In genomic region chr7:88826222-88826621, GRCh38 we compare ENCODE assay signal across 23 cellular contexts.
"Had no signal": no experiment of that assay in that cellular context is flagged by ENCODE, and none has a peak within 500 bp of the region (broad histone marks: within the 10 kb centered on the region; RNA-seq: fewer than 3 reads in every experiment).

No MANE protein-coding gene starts in this region.

- H3K4me3 ChIP-seq: heart left ventricle, testis, transverse colon had no signal

- H3K36me3 ChIP-seq: heart left ventricle, transverse colon had no signal

- ATAC-seq: activated CD8-positive, alpha-beta T cell treated with anti-CD3 and anti-CD28 coated beads for 36 hours; activated naive CD8-positive, alpha-beta T cell treated with anti-CD3 and anti-CD28 coated beads, Interleukin-2, amount 50 U/mL, for 24 hours; esophagus mucosa; heart left ventricle; left colon; right cardiac atrium; stimulated activated naive CD8-positive, alpha-beta T cell treated with anti-CD3 and anti-CD28 coated beads, Interleukin-15, Interleukin-2, amounts not matched to agents 100 U/mL and 50 U/mL, for 24 hours; WTC11 had no signal

- H3K27ac ChIP-seq: heart left ventricle, testis, transverse colon had no signal

- H3K9me3 ChIP-seq: heart left ventricle, testis, transverse colon had no signal

- H3K27me3 ChIP-seq: heart left ventricle, testis, transverse colon had no signal

- H3K4me1 ChIP-seq: heart left ventricle, testis, transverse colon had no signal

- DNase-seq: activated CD4-positive, alpha-beta T cell treated with anti-CD3 and anti-CD28 coated beads for 1 hour; activated CD4-positive, alpha-beta T cell treated with anti-CD3 and anti-CD28 coated beads, Interleukin-2, amount 50 U/mL, for 1 hour; activated CD8-positive, alpha-beta T cell treated with anti-CD3 and anti-CD28 coated beads for 36 hours; activated naive CD8-positive, alpha-beta T cell treated with anti-CD3 and anti-CD28 coated beads, Interleukin-2, amount 50 U/mL, for 24 hours; activated T-cell treated with anti-CD3 and anti-CD28 coated beads, Interleukin-2, amount 50 U/mL, for 48 hours; amygdala; central memory CD4-positive, alpha-beta T cell; endodermal cell; foreskin fibroblast; heart left ventricle; hypothalamus; immature natural killer cell; kidney; left colon; mammary epithelial cell; posterior cingulate gyrus; right cardiac atrium; stimulated activated CD4-positive, alpha-beta T cell treated with anti-CD3 and anti-CD28 coated beads, Interleukin-2, amount 100 ng/mL, for 48 hours; stimulated activated naive CD8-positive, alpha-beta T cell treated with anti-CD3 and anti-CD28 coated beads, Interleukin-15, Interleukin-2, amounts not matched to agents 100 U/mL and 50 U/mL, for 24 hours; testis; transverse colon had no signal
